Comparison of ENCODE assay signal across 8 cellular contexts in genomic region chr17:50920041-50920410, GRCh38. TPM values are rescaled to one million over a fixed set of nuclear protein-coding genes. Genes with fewer than 3 reads are reported as not detected.
DNase-seq lines count a peak whose midpoint lies in the region; TF ChIP-seq lines count a peak whose summit lies in the region.

No MANE protein-coding gene starts in this region.

- H3K79me2 ChIP-seq in neural cell (replicated peaks; ENCODE audit: insufficient read depth, low read length) = no peaks in the 10 kb centered on the region

- H3K4me3 Mint-ChIP-seq in activated T-cell treated with anti-CD3 and anti-CD28 coated beads, Interleukin-2, amount 50 U/mL, for 24 hours = no peak overlapping the region

- peak overlapping the region; percentile 92 for H2AFZ ChIP-seq in neural cell (ENCODE audit: low read depth, low read length)

- no peaks in the 10 kb centered on the region for H3K36me3 Mint-ChIP-seq in activated T-cell treated with anti-CD3 and anti-CD28 coated beads, Interleukin-2, amount 50 U/mL, for 24 hours (ENCODE audit: low read depth)

- H3K9ac ChIP-seq in BLaER1 treated with 17β-estradiol and CSF1 and Interleukin-3, amounts not matched to agents 10 nM and 100 nM = peak overlapping the region in 3 of 11 experiments; percentile 15 to 67 (median 38); a peak in 2 of 22 replicates
- H3K9ac ChIP-seq in duodenal mucosa (ENCODE audit: low read depth in 1 of 2, low read length in 2 of 2) (peak overlapping the region; percentile 70), neural cell (ENCODE audit: low read length) (peak overlapping the region; percentile 80)

- no peaks in the 10 kb centered on the region for H3K9me3 ChIP-seq in BLaER1 treated with 17β-estradiol and CSF1 and Interleukin-3, amounts not matched to agents 10 nM and 100 nM (replicated peaks in 1 of 11)
- H3K9me3 ChIP-seq in duodenal mucosa (ENCODE audit: control insufficient read depth in 1 of 2, low read length in 2 of 2) (no peaks in the 10 kb centered on the region), neural cell (ENCODE audit: low read length) (no peaks in the 10 kb centered on the region), spleen (no peaks in the 10 kb centered on the region)

- peak overlapping the region in 5 of 11 experiments; percentile 35 to 81 (median 66); a peak in 6 of 22 replicates for H3K27ac ChIP-seq in BLaER1 treated with 17β-estradiol and CSF1 and Interleukin-3, amounts not matched to agents 10 nM and 100 nM
- H3K27ac ChIP-seq in duodenal mucosa (ENCODE audit: low read depth, low read length) = peak overlapping the region; percentile 90
- H3K27ac ChIP-seq in neural cell (ENCODE audit: low read length) = peak overlapping the region; percentile 96
- H3K27ac ChIP-seq in spleen = peak overlapping the region in 3 of 8 donors; percentile 59 to 80 (median 67)

- peak overlapping the region; percentile 71 to 89 (median 85) for H3K4me2 ChIP-seq in BLaER1 treated with 17β-estradiol and CSF1 and Interleukin-3, amounts not matched to agents 10 nM and 100 nM
- peak overlapping the region; percentile 76 for H3K4me2 ChIP-seq in neural cell (ENCODE audit: low read length)

- TF ChIP-seq RAD21 in neural cell (conservative IDR thresholded peaks at IDR 0.05) = no peak

- TF ChIP-seq POLR2A in spleen (IDR thresholded peaks at IDR 0.05) = no peak

- no peaks in the 10 kb centered on the region for H3K27me3 Mint-ChIP-seq in activated T-cell treated with anti-CD3 and anti-CD28 coated beads, Interleukin-2, amount 50 U/mL, for 24 hours

- H3K9me3 Mint-ChIP-seq in activated T-cell treated with anti-CD3 and anti-CD28 coated beads, Interleukin-2, amount 50 U/mL, for 24 hours = no peaks in the 10 kb centered on the region

- peaks cover 41% of the 10 kb centered on the region for H3K4me1 Mint-ChIP-seq in activated T-cell treated with anti-CD3 and anti-CD28 coated beads, Interleukin-2, amount 50 U/mL, for 24 hours (ENCODE audit: low read depth)

- H3F3A ChIP-seq in neural cell (ENCODE audit: insufficient read depth, low read length, poor library complexity, severe bottlenecking) = no peaks in the 10 kb centered on the region

- TF ChIP-seq EP300 in neural cell (conservative IDR thresholded peaks at IDR 0.05; ENCODE audit: poor library complexity, severe bottlenecking) = peak; percentile 8

- no peaks in the 10 kb centered on the region for H3K27me3 ChIP-seq in BLaER1 treated with 17β-estradiol and CSF1 and Interleukin-3, amounts not matched to agents 10 nM and 100 nM
- H3K27me3 ChIP-seq in duodenal mucosa (ENCODE audit: control insufficient read depth in 1 of 2, insufficient read depth in 2 of 2, low read length in 2 of 2) = no peaks in the 10 kb centered on the region
- H3K27me3 ChIP-seq in neural cell (ENCODE audit: insufficient read depth, low read depth, low read length) = no peaks in the 10 kb centered on the region
- H3K27me3 ChIP-seq in spleen (replicated peaks in 1 of 7) = peaks cover 0 to 6% (median 0%) of the 10 kb centered on the region in 7 donors

- 63 to 79% (median 75%) methylated on average over 8 of the region's 8 CpGs for WGBS in spleen, 5 donors

- no peaks in the 10 kb centered on the region for H4K20me1 ChIP-seq in BLaER1 treated with 17β-estradiol and CSF1 and Interleukin-3, amounts not matched to agents 10 nM and 100 nM
- H4K20me1 ChIP-seq in neural cell (ENCODE audit: insufficient read depth) = no peaks in the 10 kb centered on the region

- H3K4me3 ChIP-seq in BLaER1 treated with 17β-estradiol and CSF1 and Interleukin-3, amounts not matched to agents 10 nM and 100 nM = no peak overlapping the region
- H3K4me3 ChIP-seq in duodenal mucosa (ENCODE audit: low read depth in 1 of 2, low read length in 2 of 2) (peak overlapping the region; percentile 32 to 41), neural cell (ENCODE audit: low read length) (peak overlapping the region; percentile 42), spleen (no peak overlapping the region)

- no peak overlapping the region for H3K27ac Mint-ChIP-seq in activated T-cell treated with anti-CD3 and anti-CD28 coated beads, Interleukin-2, amount 50 U/mL, for 24 hours

- TF ChIP-seq CTCF in neural cell (IDR thresholded peaks at IDR 0.05; ENCODE audit: poor library complexity, severe bottlenecking) (no peak), spleen (IDR thresholded peaks at IDR 0.05 in 8 of 11, conservative IDR thresholded peaks at IDR 0.05 in 3 of 11) (no peak)

- H3K4me1 ChIP-seq in BLaER1 treated with 17β-estradiol and CSF1 and Interleukin-3, amounts not matched to agents 10 nM and 100 nM = peaks cover 51 to 81% (median 58%) of the 10 kb centered on the region in 10 experiments
- H3K4me1 ChIP-seq in duodenal mucosa (ENCODE audit: control insufficient read depth in 1 of 2, insufficient read depth in 2 of 2, low read length in 2 of 2) = peaks cover 69 to 84% of the 10 kb centered on the region in 2 donors
- H3K4me1 ChIP-seq in spleen = peaks cover 0 to 49% (median 29%) of the 10 kb centered on the region in 6 donors

- H3K9me2 ChIP-seq in neural cell (ENCODE audit: insufficient read depth, low read length) = no peaks in the 10 kb centered on the region

- DNase-seq in NCI-H2081 treated with DMSO at 0.1 percent for 48 hours (lab: John Stamatoyannopoulos, UW) = peak; percentile 80
- DNase-seq in HCEC 1CT = no peak
- DNase-seq in activated T-cell treated with anti-CD3 and anti-CD28 coated beads, Interleukin-2, amount 50 U/mL, for 24 hours = no peak
- DNase-seq in NCI-H1092 treated with DMSO at 0.1 percent for 48 hours (lab: John Stamatoyannopoulos, UW) = no peak
- no peak for DNase-seq in spleen

- intact Hi-C loops in spleen (cut with DNase I; ENCODE audit: low total_unique reads) = no loop called here

- no peaks in the 10 kb centered on the region for H3K36me3 ChIP-seq in BLaER1 treated with 17β-estradiol and CSF1 and Interleukin-3, amounts not matched to agents 10 nM and 100 nM
- H3K36me3 ChIP-seq in duodenal mucosa (ENCODE audit: control insufficient read depth in 1 of 2, insufficient read depth in 2 of 2, low read length in 2 of 2) (no peaks in the 10 kb centered on the region), neural cell (ENCODE audit: insufficient read depth, low read length) (no peaks in the 10 kb centered on the region), spleen (no peaks in the 10 kb centered on the region)

TF ChIP-seq in neural cell, 6 proteins besides CTCF, POLR2A, EP300 and RAD21:
- no peak for TF ChIP-seq EZH2 (IDR thresholded peaks at IDR 0.05; ENCODE audit: borderline replicate concordance, insufficient read depth, low read length, poor library complexity, severe bottlenecking)
- TF ChIP-seq SMC3 (conservative IDR thresholded peaks at IDR 0.05; ENCODE audit: poor library complexity) = peak; percentile 3
- TF ChIP-seq POLR2AphosphoS5 (IDR thresholded peaks at IDR 0.05) = no peak

RNA-seq across cellular contexts. Expression of gene TOB1, which starts 53.9 kb away (rescaled TPM):
- polyA plus RNA-seq in neural cell (8.0 and 8.9 TPM in 2 replicates), spleen (1 to 10 TPM; 6.3 to 9.8 (median 9.4) TPM)
- polyA minus RNA-seq in neural cell = 27.5 and 27.9 TPM in 2 replicates
- 10 to 100 TPM; 20.0 to 42.3 (median 26.3) TPM for total RNA-seq in spleen

Comparison
In these comparisons a context has a peak if more than half of its experiments do, and no peak if none do; other contexts are left out.
1. H3K4me3 ChIP-seq: peak in duodenal mucosa (2 of 2) and neural cell (single experiment); none in BLaER1 treated with 17β-estradiol and CSF1 and Interleukin-3, amounts not matched to agents 10 nM and 100 nM (0 of 10) and spleen (0 of 8).